In the genomic region with DNA sequence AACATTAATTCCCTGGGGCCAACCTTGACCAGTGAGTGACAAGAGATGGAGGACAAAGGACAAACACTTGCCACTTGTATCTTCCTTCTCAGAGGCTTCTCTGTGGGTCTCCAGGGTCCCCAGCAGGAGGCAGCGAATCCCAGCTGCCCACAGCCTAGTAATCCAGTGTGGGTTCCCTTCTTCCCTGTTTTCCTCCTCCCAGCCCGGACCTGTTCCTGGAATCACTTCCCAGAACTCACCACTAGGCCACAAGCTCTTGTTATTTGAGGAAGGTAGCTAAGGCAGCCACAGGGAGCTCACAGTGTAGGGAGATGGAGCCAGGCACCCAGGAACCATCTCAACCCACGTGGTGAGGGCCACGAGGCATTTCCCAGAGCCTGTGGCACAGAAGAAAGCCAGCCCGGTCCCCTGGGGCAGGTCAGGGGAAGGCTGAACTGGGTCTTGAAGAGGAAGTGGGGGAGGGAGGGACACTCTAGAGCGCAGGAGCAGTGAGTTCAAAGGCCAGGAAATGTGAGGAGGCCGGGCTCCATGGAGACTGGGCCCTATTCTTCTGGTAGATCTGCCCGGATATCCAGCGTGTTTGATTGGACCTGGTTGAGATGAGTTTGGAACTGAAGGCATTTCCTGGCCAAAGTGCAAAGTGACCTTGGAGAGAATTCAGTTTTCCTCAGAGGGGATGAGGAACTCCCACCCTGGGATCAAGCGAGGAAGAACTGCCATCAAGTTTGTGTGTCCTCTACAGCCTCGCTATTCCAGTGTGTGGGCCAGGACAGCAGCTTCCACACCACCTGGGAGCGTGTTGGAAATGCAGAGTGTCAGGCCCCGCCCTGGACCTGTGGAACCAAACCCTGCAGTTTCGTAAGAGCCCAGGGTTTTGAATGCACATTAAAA, we compare ENCODE assay signal across 9 cellular contexts. TPM values are rescaled to one million over a fixed set of nuclear protein-coding genes. Genes with fewer than 3 reads are reported as not detected.
DNase-seq lines count a peak whose midpoint lies in the region; ATAC-seq, FAIRE-seq and TF ChIP-seq lines count a peak whose summit lies in the region.
"Had no signal": no experiment of that assay in that cellular context is flagged by ENCODE, and none has a peak within 500 bp of the region (broad histone marks: within the 10 kb centered on the region; RNA-seq: fewer than 3 reads in every experiment).

No MANE protein-coding gene starts in this region.

- no peaks in the 10 kb centered on the region for H3K9me2 ChIP-seq in SK-N-SH

- TF ChIP-seq POLR2A in endothelial cell of umbilical vein (IDR thresholded peaks at IDR 0.05; ENCODE audit: low read depth, low read length): no peak

- H2AFZ ChIP-seq in SK-N-SH (ENCODE audit: low read depth): no peak overlapping the region
- H2AFZ ChIP-seq in endothelial cell of umbilical vein (ENCODE audit: low read depth, low read length): peak overlapping the region; percentile 10

- no peaks in the 10 kb centered on the region for H3F3A ChIP-seq in SK-N-SH (replicated peaks; ENCODE audit: insufficient read depth)

- H3K79me2 ChIP-seq in SK-N-SH (ENCODE audit: insufficient read depth) (no peaks in the 10 kb centered on the region), endothelial cell of umbilical vein (ENCODE audit: control insufficient read depth, insufficient read depth, low read length) (no peaks in the 10 kb centered on the region)

- no peak overlapping the region for H3K4me2 ChIP-seq in SK-N-SH
- no peak overlapping the region for H3K4me2 ChIP-seq in endothelial cell of umbilical vein (ENCODE audit: insufficient read depth, low read length)

- H3K9me3 ChIP-seq in SK-N-SH: no peaks in the 10 kb centered on the region
- no peaks in the 10 kb centered on the region for H3K9me3 ChIP-seq in endothelial cell of umbilical vein (replicated peaks; ENCODE audit: control insufficient read depth, insufficient read depth, low read length)
- H3K9me3 ChIP-seq in small intestine (ENCODE audit: control insufficient read depth, low read depth): no peaks in the 10 kb centered on the region

- FAIRE-seq in endothelial cell of umbilical vein (lab: Jason Lieb, UNC): peak; percentile 59
- FAIRE-seq in small intestine (lab: Jason Lieb, UNC): no peak

- H3K36me3 ChIP-seq in SK-N-SH (replicated peaks in 1 of 2; ENCODE audit: control insufficient read depth in 1 of 2, insufficient read depth in 2 of 2, low read length in 1 of 2): no peaks in the 10 kb centered on the region
- H3K36me3 ChIP-seq in endothelial cell of umbilical vein (ENCODE audit: control insufficient read depth in 2 of 2, extremely low read depth in 1 of 2, insufficient read depth in 2 of 2, low read length in 2 of 2): no peaks in the 10 kb centered on the region
- H3K36me3 ChIP-seq in small intestine (ENCODE audit: control insufficient read depth in 2 of 2, insufficient read depth in 2 of 2, low read length in 2 of 2): no peaks in the 10 kb centered on the region

- ATAC-seq in HG03097 (IDR thresholded peaks at IDR 0.05; ENCODE audit: low FRiP score, unreplicated experiment) (no peak), HG03025 (IDR thresholded peaks at IDR 0.05; ENCODE audit: low FRiP score, unreplicated experiment) (no peak), GM18519 (IDR thresholded peaks at IDR 0.05; ENCODE audit: low FRiP score, unreplicated experiment) (no peak)

- no peaks in the 10 kb centered on the region for H3K4me1 ChIP-seq in SK-N-SH (ENCODE audit: control insufficient read depth in 1 of 2, insufficient read depth in 2 of 2, low read depth in 1 of 2, low read length in 1 of 2)
- peaks cover 7% of the 10 kb centered on the region for H3K4me1 ChIP-seq in endothelial cell of umbilical vein (ENCODE audit: control insufficient read depth, extremely low read depth, insufficient read depth, low read length)
- peaks cover 0 to 7% of the 10 kb centered on the region in 2 donors for H3K4me1 ChIP-seq in small intestine (ENCODE audit: control insufficient read depth in 2 of 2, insufficient read depth in 1 of 2, low read depth in 1 of 2, low read length in 1 of 2)

- 80% methylated on average over 14 of the region's 14 CpGs for whole genome bisulfite sequencing in SK-N-SH (ENCODE audit: low lambda C conversion rate)
- 58 to 62% (median 60%) methylated on average over 14 of the region's 14 CpGs for WGBS in small intestine, 3 donors

- H3K27ac ChIP-seq in SK-N-SH (ENCODE audit: low read depth in 2 of 2, low read length in 1 of 2) (no peak overlapping the region), endothelial cell of umbilical vein (ENCODE audit: insufficient read depth, low read depth, low read length) (no peak overlapping the region), small intestine (ENCODE audit: low read depth in 1 of 2, low read length in 1 of 2) (peak overlapping the region in 1 of 2 donors; percentile 16)
- H3K27ac ChIP-seq: C4-2B had no signal

- intact Hi-C loops in endothelial cell of umbilical vein (cut with micrococcal nuclease): no loop called here

- H3K9ac ChIP-seq in SK-N-SH: no peak overlapping the region
- H3K9ac ChIP-seq in endothelial cell of umbilical vein (replicated peaks; ENCODE audit: extremely low read depth, insufficient read depth, low read length): no peak overlapping the region

- H4K20me1 ChIP-seq in SK-N-SH (ENCODE audit: insufficient read depth) (no peaks in the 10 kb centered on the region), endothelial cell of umbilical vein (replicated peaks; ENCODE audit: control insufficient read depth, extremely low read depth, insufficient read depth, low read length) (no peaks in the 10 kb centered on the region)

- H3K27me3 ChIP-seq in SK-N-SH (ENCODE audit: insufficient read depth) (no peaks in the 10 kb centered on the region), endothelial cell of umbilical vein (ENCODE audit: control insufficient read depth in 2 of 2, insufficient read depth in 2 of 2, low read length in 2 of 2) (no peaks in the 10 kb centered on the region), small intestine (ENCODE audit: control insufficient read depth in 2 of 2, insufficient read depth in 2 of 2, low read length in 2 of 2) (no peaks in the 10 kb centered on the region)

- TF ChIP-seq EP300 in SK-N-SH (IDR thresholded peaks at IDR 0.05; ENCODE audit: borderline replicate concordance in 1 of 2, low read depth in 1 of 2, low read length in 1 of 2): no peak

- TF ChIP-seq RAD21 in SK-N-SH (IDR thresholded peaks at IDR 0.05; ENCODE audit: low read length): no peak

- no peaks in the 10 kb centered on the region for H3K9me1 ChIP-seq in endothelial cell of umbilical vein (replicated peaks; ENCODE audit: control insufficient read depth, extremely low read depth, insufficient read depth, low read length)

- BruUV-seq in endothelial cell of umbilical vein (replicated peaks; lab: Mats Ljungman, UMichigan): no TSS peak

- CTCF ChIA-PET in SK-N-SH (lab: Yijun Ruan, JAX) (interaction anchor here (1.0 kb wide), 1 partner anchor 143 kb away, joined by 3 read pairs; no protein-coding TSS in a partner anchor), endothelial cell of umbilical vein (lab: Charles Lee) (interaction anchor here (0.8 to 1.4 kb wide), 2 partner anchors 133 to 139 kb away, joined by 3 to 4 read pairs; no protein-coding TSS in a partner anchor)

- dilution Hi-C loops in endothelial cell of umbilical vein (cut with MboI; ENCODE audit: extremely low pct_ligation_motif_present, low sequenced_read_pairs): no loop called here

- TF ChIP-seq CTCF in SK-N-SH (IDR thresholded peaks at IDR 0.05) (peak; percentile 18; the same call in 1 of the 2 replicates), endothelial cell of umbilical vein (IDR thresholded peaks at IDR 0.05; ENCODE audit: extremely low read depth in 1 of 2, insufficient read depth in 1 of 2, low read depth in 1 of 2, low read length in 2 of 2) (peak; percentile 33 to 38)

- H3K4me3 ChIP-seq in SK-N-SH (ENCODE audit: low read depth in 2 of 2, low read length in 1 of 2) (no peak overlapping the region), endothelial cell of umbilical vein (replicated peaks in 1 of 3; ENCODE audit: insufficient read depth in 1 of 3, low read depth in 1 of 3, low read length in 3 of 3) (no peak overlapping the region), small intestine (ENCODE audit: low read depth in 1 of 2, low read length in 2 of 2) (no peak overlapping the region)

- DNase-seq in NCI-H526 (lab: John Stamatoyannopoulos, UW): peak; percentile 10 to 34
- no peak for DNase-seq in NCI-H526 treated with DMSO at 0.1 percent for 48 hours (lab: John Stamatoyannopoulos, UW)
- no peak for DNase-seq in SK-N-SH
- peak; percentile 14 for DNase-seq in endothelial cell of umbilical vein (ENCODE audit: low read depth, low spot score)
- DNase-seq in small intestine: peak; percentile 61

- POLR2A ChIA-PET in SK-N-SH (lab: Yijun Ruan, JAX): no interaction called here
- POLR2A ChIA-PET in endothelial cell of umbilical vein (lab: Charles Lee): no interaction called here

TF ChIP-seq in endothelial cell of umbilical vein, 7 proteins besides CTCF, POLR2A, EP300 and RAD21 (continues in another document):
- TF ChIP-seq MYC (IDR thresholded peaks at IDR 0.05; ENCODE audit: low read depth, low read length): no peak

RNA-seq across cellular contexts. Expression of a gene that starts 20.3 kb away (rescaled TPM):
- polyA plus RNA-seq in SK-N-SH (2012; rRNA removed) (9.7 and 15.0 TPM in 2 replicates), endothelial cell of umbilical vein (28.3 and 32.6 TPM in 2 replicates), small intestine (10 to 100 TPM in 1 of 3 donors, 1 to 10 TPM in 2; 2.2 to 10.6 (median 2.9) TPM)
- 7.0 and 9.8 TPM in 2 replicates for polyA plus RNA-seq in SK-N-SH (2012; cell fraction: cytosol; rRNA removed)
- polyA plus RNA-seq in SK-N-SH (2012; cell fraction: nucleus; rRNA removed): 24.0 and 28.3 TPM in 2 replicates
- 33.6 and 41.2 TPM in 2 replicates for total RNA-seq in endothelial cell of umbilical vein
- 21.2 and 21.8 TPM in 2 replicates for polyA plus RNA-seq in endothelial cell of umbilical vein (2011; cell fraction: cytosol; rRNA removed)
- 69.6 and 72.9 TPM in 2 replicates for polyA plus RNA-seq in endothelial cell of umbilical vein (2011; cell fraction: nucleus; rRNA removed)
- polyA plus RNA-seq in endothelial cell of umbilical vein (2012): 18.7 and 21.2 TPM in 2 replicates
- 73.1 and 80.4 TPM in 2 replicates for polyA minus RNA-seq in endothelial cell of umbilical vein
- polyA minus RNA-seq in endothelial cell of umbilical vein (2011; cell fraction: cytosol; rRNA and poly(A)+ RNA removed): 15.3 TPM
- 64.6 and 69.8 TPM in 2 replicates for polyA minus RNA-seq in endothelial cell of umbilical vein (2011; cell fraction: nucleus; rRNA and poly(A)+ RNA removed)

RNA-seq across cellular contexts. Expression of a gene that starts 36.1 kb away (rescaled TPM):
- polyA plus RNA-seq in SK-N-SH (2012; rRNA removed): 2.9 and 3.8 TPM in 2 replicates
- 2.7 and 3.8 TPM in 2 replicates for polyA plus RNA-seq in SK-N-SH (2012; cell fraction: cytosol; rRNA removed)
- polyA plus RNA-seq in SK-N-SH (2012; cell fraction: nucleus; rRNA removed): 8.0 and 11.4 TPM in 2 replicates
- 10.8 and 12.4 TPM in 2 replicates for total RNA-seq in endothelial cell of umbilical vein
- 2.8 and 3.9 TPM in 2 replicates for polyA plus RNA-seq in endothelial cell of umbilical vein
- 3.2 and 3.6 TPM in 2 replicates for polyA plus RNA-seq in endothelial cell of umbilical vein (2011; cell fraction: cytosol; rRNA removed)
- 9.7 and 11.3 TPM in 2 replicates for polyA plus RNA-seq in endothelial cell of umbilical vein (2011; cell fraction: nucleus; rRNA removed)
- polyA plus RNA-seq in endothelial cell of umbilical vein (2012): 6.8 and 7.2 TPM in 2 replicates
- polyA minus RNA-seq in endothelial cell of umbilical vein: 11.3 and 16.9 TPM in 2 replicates
- 14.7 TPM for polyA minus RNA-seq in endothelial cell of umbilical vein (2011; cell fraction: cytosol; rRNA and poly(A)+ RNA removed)
- 10.0 and 15.4 TPM in 2 replicates for polyA minus RNA-seq in endothelial cell of umbilical vein (2011; cell fraction: nucleus; rRNA and poly(A)+ RNA removed)
- polyA plus RNA-seq in small intestine: 1 to 10 TPM; 1.4 to 3.0 (median 1.8) TPM

Comparison
In these comparisons a context has a peak if more than half of its experiments do, and no peak if none do; other contexts are left out.
1. DNase-seq: peak in NCI-H526 (2 of 2), endothelial cell of umbilical vein (single experiment) and small intestine (single experiment); none in NCI-H526 treated with DMSO at 0.1 percent for 48 hours (single experiment) and SK-N-SH (single experiment).